21 cellular contexts compared by ENCODE assay signal in genomic region chr19:34666200-34666957, GRCh38. TPM values are rescaled to one million over a fixed set of nuclear protein-coding genes. Genes with fewer than 3 reads are reported as not detected.
DNase-seq lines count a peak whose midpoint lies in the region; ATAC-seq, FAIRE-seq and TF ChIP-seq lines count a peak whose summit lies in the region.
"Had no signal": no experiment of that assay in that cellular context is flagged by ENCODE, and none has a peak within 500 bp of the region (broad histone marks: within the 10 kb centered on the region; RNA-seq: fewer than 3 reads in every experiment).

No MANE protein-coding gene starts in this region.

- H4K20me1 ChIP-seq in HepG2 (ENCODE audit: insufficient read depth, low read length) (no peaks in the 10 kb centered on the region), MM.1S (ENCODE audit: insufficient read depth, low read length) (no peaks in the 10 kb centered on the region)

- peaks cover 42% of the 10 kb centered on the region for H3K4me1 ChIP-seq in HepG2 (ENCODE audit: insufficient read depth, low read length)
- peaks cover 0 to 42% (median 8%) of the 10 kb centered on the region in 4 donors for H3K4me1 ChIP-seq in right lobe of liver
- H3K4me1 ChIP-seq in MM.1S (ENCODE audit: low read length): peaks cover 5% of the 10 kb centered on the region; the same call in 1 of the 2 replicates
- peaks cover 3% of the 10 kb centered on the region for H3K4me1 ChIP-seq in lower lobe of right lung

- H2AFZ ChIP-seq in HepG2 (ENCODE audit: low read length) (peak overlapping the region; percentile 36), MM.1S (ENCODE audit: low read length) (0 out of 2 replicates have a peak overlapping the region, but pooled peaks have one; percentile 80)

- H3K27ac ChIP-seq in HepG2 (ENCODE audit: extremely low read length, insufficient read depth, low read length) (no peak overlapping the region), right lobe of liver (peak overlapping the region in 1 of 3 donors; percentile 75), MM.1S (ENCODE audit: low read length) (no peak overlapping the region), lower lobe of right lung (peak overlapping the region; percentile 79)
- H3K27ac ChIP-seq: cardiac muscle cell had no signal

- TF ChIP-seq EP300 in HepG2 (IDR thresholded peaks at IDR 0.05; ENCODE audit: low read depth in 2 of 2, low read length in 2 of 2): no peak
- TF ChIP-seq EP300 in HepG2 (CRISPR knock-in tag; IDR thresholded peaks at IDR 0.05; ENCODE audit: borderline replicate concordance): no peak

- H3K9me3 ChIP-seq in HepG2 (ENCODE audit: low read length) (no peaks in the 10 kb centered on the region), right lobe of liver (no peaks in the 10 kb centered on the region), MM.1S (replicated peaks; ENCODE audit: insufficient read depth, low read length) (no peaks in the 10 kb centered on the region), lower lobe of right lung (no peaks in the 10 kb centered on the region)
- H3K9me3 ChIP-seq: pancreas, sigmoid colon, upper lobe of left lung had no signal

- no TSS peak for BruUV-seq in HepG2 (replicated peaks; lab: Mats Ljungman, UMichigan)

- intact Hi-C loops in HepG2 (cut with micrococcal nuclease; ENCODE audit: unreplicated experiment) (no loop called here), right lobe of liver (cut with DNase I) (no loop called here), lower lobe of right lung (cut with DNase I) (no loop called here)

- peak overlapping the region; percentile 60 for H3K4me2 ChIP-seq in HepG2 (ENCODE audit: low read depth, low read length)
- no peak overlapping the region for H3K4me2 ChIP-seq in MM.1S (ENCODE audit: low read depth, low read length)

- H3K79me2 ChIP-seq in HepG2 (ENCODE audit: insufficient read depth, low read length) (no peaks in the 10 kb centered on the region), MM.1S (ENCODE audit: low read length) (no peaks in the 10 kb centered on the region)

- ATAC-seq in HepG2 (no peak), right lobe of liver (no peak), lower lobe of right lung (no peak)
- ATAC-seq in stimulated activated effector memory CD8-positive, alpha-beta T cell treated with anti-CD3 and anti-CD28 coated beads, Interleukin-12 subunit alpha, Interleukin-12 subunit beta, amount 100 ng/mL, for 72 hours: peak; percentile 12
- ATAC-seq: SK-N-SH treated with all-trans-retinoic acid at 6 μM for 48 hours had no signal

- peak overlapping the region; percentile 87 for H3K27ac Mint-ChIP-seq in stimulated activated effector memory CD8-positive, alpha-beta T cell treated with anti-CD3 and anti-CD28 coated beads, Interleukin-12 subunit alpha, Interleukin-12 subunit beta, amount 100 ng/mL, for 72 hours

- H3K4me3 Mint-ChIP-seq in stimulated activated effector memory CD8-positive, alpha-beta T cell treated with anti-CD3 and anti-CD28 coated beads, Interleukin-12 subunit alpha, Interleukin-12 subunit beta, amount 100 ng/mL, for 72 hours: peak overlapping the region; percentile 50

- H3F3A ChIP-seq in MM.1S (ENCODE audit: insufficient read depth, low read length): no peaks in the 10 kb centered on the region

- H3K9me2 ChIP-seq in MM.1S (replicated peaks; ENCODE audit: insufficient read depth, low read length): no peaks in the 10 kb centered on the region

- CTCF ChIA-PET in HepG2 (lab: Yijun Ruan, JAX; ENCODE audit: low intra/inter-chr PET ratio, low total read pairs): no interaction called here

- POLR2A ChIA-PET in HepG2 (lab: Yijun Ruan, JAX): no interaction called here

- DNase-seq in HepG2 (ENCODE audit: low spot score) (no peak), right lobe of liver (no peak), MM.1S (no peak), lower lobe of right lung (no peak), NOMO-1 (lab: John Stamatoyannopoulos, UW; ENCODE audit: unreplicated experiment in 2 of 2) (no peak)
- no peak for DNase-seq in stimulated activated effector memory CD8-positive, alpha-beta T cell treated with anti-CD3 and anti-CD28 coated beads, Interleukin-12 subunit alpha, Interleukin-12 subunit beta, amount 100 ng/mL, for 72 hours (ENCODE audit: low spot score in 2 of 2)
- no peak for DNase-seq in stimulated activated CD4-positive, alpha-beta T cell treated with anti-CD3 and anti-CD28 coated beads, Interleukin-4, amount 100 ng/mL, for 4 hours
- DNase-seq: EL, foreskin fibroblast, islet precursor cell, mammary epithelial cell, pancreas, sigmoid colon had no signal

- TF ChIP-seq RAD21 in HepG2 (CRISPR knock-in tag; IDR thresholded peaks at IDR 0.05): no peak

- WGBS in HepG2 (ENCODE audit: low lambda C conversion rate): 97% methylated on average over 20 of the region's 25 CpGs
- WGBS in right lobe of liver (ENCODE audit: insufficient coverage, low coverage, low lambda C conversion rate, missing lambda C conversion rate): 93% methylated on average over 6 of the region's 25 CpGs

- in situ Hi-C loops in HepG2 (cut with HindIII; ENCODE audit: extremely low pct_ligation_motif_present, low pct_unique_long_range_greater_than_20kb): no loop called here

- 0 out of 6 replicates have a peak overlapping the region, but pooled peaks of 1 of the 3 experiments have one; percentile 61 for H3K4me3 ChIP-seq in HepG2 (replicated peaks in 1 of 3; ENCODE audit: insufficient read depth in 1 of 3, low read depth in 2 of 3, low read length in 3 of 3)
- no peak overlapping the region for H3K4me3 ChIP-seq in right lobe of liver
- H3K4me3 ChIP-seq in MM.1S (ENCODE audit: low read length): no peak overlapping the region
- no peak overlapping the region for H3K4me3 ChIP-seq in lower lobe of right lung
- H3K4me3 ChIP-seq: cardiac muscle cell had no signal

- FAIRE-seq in HepG2 (lab: Jason Lieb, UNC): no peak
- FAIRE-seq: H54, pancreas had no signal

- H3K4me1 Mint-ChIP-seq in stimulated activated effector memory CD8-positive, alpha-beta T cell treated with anti-CD3 and anti-CD28 coated beads, Interleukin-12 subunit alpha, Interleukin-12 subunit beta, amount 100 ng/mL, for 72 hours: peaks cover 28% of the 10 kb centered on the region

- TF ChIP-seq POLR2A in HepG2 (IDR thresholded peaks at IDR 0.05; ENCODE audit: insufficient read depth in 1 of 2, low read depth in 2 of 2, low read length in 2 of 2) (no peak), right lobe of liver (IDR thresholded peaks at IDR 0.05) (no peak)

- H3K36me3 ChIP-seq in HepG2 (replicated peaks in 1 of 2; ENCODE audit: control insufficient read depth in 1 of 2, insufficient read depth in 2 of 2, low read length in 2 of 2) (no peaks in the 10 kb centered on the region), right lobe of liver (no peaks in the 10 kb centered on the region), MM.1S (replicated peaks; ENCODE audit: insufficient read depth, low read length) (no peaks in the 10 kb centered on the region), lower lobe of right lung (no peaks in the 10 kb centered on the region)
- H3K36me3 ChIP-seq: cardiac muscle cell, pancreas, sigmoid colon, upper lobe of left lung had no signal

- no peak for TF ChIP-seq CTCF in HepG2 (CRISPR knock-in tag; IDR thresholded peaks at IDR 0.05)
- TF ChIP-seq CTCF in right lobe of liver (IDR thresholded peaks at IDR 0.05): no peak
- no peak for TF ChIP-seq CTCF in MM.1S (IDR thresholded peaks at IDR 0.05; ENCODE audit: low read length)
- no peak for TF ChIP-seq CTCF in lower lobe of right lung (IDR thresholded peaks at IDR 0.05)

- no peaks in the 10 kb centered on the region; a peak in 2 of 5 replicates for H3K27me3 ChIP-seq in HepG2 (ENCODE audit: control insufficient read depth in 1 of 2, insufficient read depth in 2 of 2, low read length in 2 of 2)
- H3K27me3 ChIP-seq in right lobe of liver: no peaks in the 10 kb centered on the region
- H3K27me3 ChIP-seq in MM.1S (replicated peaks; ENCODE audit: insufficient read depth, low read length): no peaks in the 10 kb centered on the region
- H3K27me3 ChIP-seq in lower lobe of right lung (ENCODE audit: low read depth): no peaks in the 10 kb centered on the region
- H3K27me3 ChIP-seq: cardiac muscle cell, pancreas, sigmoid colon, upper lobe of left lung had no signal

- no peaks in the 10 kb centered on the region for H3K36me3 Mint-ChIP-seq in stimulated activated effector memory CD8-positive, alpha-beta T cell treated with anti-CD3 and anti-CD28 coated beads, Interleukin-12 subunit alpha, Interleukin-12 subunit beta, amount 100 ng/mL, for 72 hours

- H3K9me3 Mint-ChIP-seq in stimulated activated effector memory CD8-positive, alpha-beta T cell treated with anti-CD3 and anti-CD28 coated beads, Interleukin-12 subunit alpha, Interleukin-12 subunit beta, amount 100 ng/mL, for 72 hours: no peaks in the 10 kb centered on the region

- H3K9ac ChIP-seq in HepG2 (ENCODE audit: insufficient read depth, low read depth, low read length) (no peak overlapping the region), MM.1S (ENCODE audit: low read length) (no peak overlapping the region)

RNA-seq across cellular contexts. Expression of gene SCGB2B2, which starts 10.6 kb away (rescaled TPM):
- not detected in 2 replicates for total RNA-seq in HepG2 (2016; rRNA removed; fragmentation: Illumina TruSeq; extraction: Trizol)
- total RNA-seq in HepG2 (2016; cell fraction: cytosol; rRNA removed; fragmentation: Illumina TruSeq; extraction: Trizol; ENCODE audit: low read depth): not detected in 2 replicates
- total RNA-seq in HepG2 (2016; cell fraction: insoluble cytoplasmic fraction; rRNA removed; fragmentation: Illumina TruSeq; extraction: Trizol): not detected in 2 replicates
- not detected in 2 replicates for total RNA-seq in HepG2 (2016; cell fraction: membrane; rRNA removed; fragmentation: Illumina TruSeq; extraction: Trizol)
- not detected in 2 replicates for total RNA-seq in HepG2 (2016; cell fraction: nucleus; rRNA removed; fragmentation: Illumina TruSeq; extraction: Trizol)
- 0.03 and 0.12 TPM in 2 replicates for polyA plus RNA-seq in HepG2 (2011; rRNA removed)
- 0.03 and 0.05 TPM in 2 replicates for polyA plus RNA-seq in HepG2 (2011; cell fraction: cytosol; rRNA removed)
- polyA plus RNA-seq in HepG2 (2011; cell fraction: nucleus; rRNA removed): 0.12 and 0.23 TPM in 2 replicates
- 0.05 TPM in 1 of 2 replicates, not detected in the other for polyA plus RNA-seq in HepG2 (2012)
- polyA plus RNA-seq in HepG2 (2016; cell fraction: cytosol; fragmentation: Illumina TruSeq; extraction: Trizol; ENCODE audit: low read depth): not detected in 2 replicates
- polyA plus RNA-seq in HepG2 (2016; cell fraction: insoluble cytoplasmic fraction; fragmentation: Illumina TruSeq; extraction: Trizol; ENCODE audit: low read depth): not detected in 2 replicates
- not detected in 2 replicates for polyA plus RNA-seq in HepG2 (2016; cell fraction: membrane; fragmentation: Illumina TruSeq; extraction: Trizol; ENCODE audit: low read depth)
- polyA plus RNA-seq in HepG2 (2016; cell fraction: nucleus; fragmentation: Illumina TruSeq; extraction: Trizol; ENCODE audit: insufficient read depth, low read depth): 1.7 TPM in 1 of 2 replicates, not detected in the other
- polyA minus RNA-seq in HepG2 (2011; rRNA and poly(A)+ RNA removed; ENCODE audit: low replicate concordance): 0.22 and 1.6 TPM in 2 replicates
- polyA minus RNA-seq in HepG2 (2011; cell fraction: cytosol; rRNA and poly(A)+ RNA removed): not detected in 2 replicates
- 0.39 and 1.1 TPM in 2 replicates for polyA minus RNA-seq in HepG2 (2011; cell fraction: nucleus; rRNA and poly(A)+ RNA removed)
- total RNA-seq in right lobe of liver: under 1 TPM; 0.20 to 0.68 (median 0.39) TPM
- 1.5 TPM for total RNA-seq in lower lobe of right lung
- total RNA-seq: dermis microvascular lymphatic vessel endothelial cell, HT1080, LHCN-M2, RPMI7951 had no signal

RNA-seq across cellular contexts. Expression of gene ZNF302, which starts 11.1 kb away (rescaled TPM):
- total RNA-seq in HepG2 (2016; rRNA removed; fragmentation: Illumina TruSeq; extraction: Trizol): not detected in 2 replicates
- total RNA-seq in HepG2 (2016; cell fraction: cytosol; rRNA removed; fragmentation: Illumina TruSeq; extraction: Trizol; ENCODE audit: low read depth): not detected in 2 replicates
- not detected in 2 replicates for total RNA-seq in HepG2 (2016; cell fraction: insoluble cytoplasmic fraction; rRNA removed; fragmentation: Illumina TruSeq; extraction: Trizol)
- not detected in 2 replicates for total RNA-seq in HepG2 (2016; cell fraction: membrane; rRNA removed; fragmentation: Illumina TruSeq; extraction: Trizol)
- total RNA-seq in HepG2 (2016; cell fraction: nucleus; rRNA removed; fragmentation: Illumina TruSeq; extraction: Trizol): not detected in 2 replicates
- not detected in 2 replicates for polyA plus RNA-seq in HepG2 (2011; rRNA removed)
- polyA plus RNA-seq in HepG2 (2011; cell fraction: cytosol; rRNA removed): not detected in 2 replicates
- polyA plus RNA-seq in HepG2 (2011; cell fraction: nucleus; rRNA removed): not detected in 2 replicates
- not detected in 2 replicates for polyA plus RNA-seq in HepG2 (2012)
- not detected in 2 replicates for polyA plus RNA-seq in HepG2 (2016; cell fraction: cytosol; fragmentation: Illumina TruSeq; extraction: Trizol; ENCODE audit: low read depth)
- polyA plus RNA-seq in HepG2 (2016; cell fraction: insoluble cytoplasmic fraction; fragmentation: Illumina TruSeq; extraction: Trizol; ENCODE audit: low read depth): not detected in 2 replicates
- polyA plus RNA-seq in HepG2 (2016; cell fraction: membrane; fragmentation: Illumina TruSeq; extraction: Trizol; ENCODE audit: low read depth): not detected in 2 replicates
- not detected in 2 replicates for polyA plus RNA-seq in HepG2 (2016; cell fraction: nucleus; fragmentation: Illumina TruSeq; extraction: Trizol; ENCODE audit: insufficient read depth, low read depth)
- polyA minus RNA-seq in HepG2 (2011; rRNA and poly(A)+ RNA removed; ENCODE audit: low replicate concordance): 18.5 TPM in 1 of 2 replicates, not detected in the other
- not detected in 2 replicates for polyA minus RNA-seq in HepG2 (2011; cell fraction: cytosol; rRNA and poly(A)+ RNA removed)
- not detected in 2 replicates for polyA minus RNA-seq in HepG2 (2011; cell fraction: nucleus; rRNA and poly(A)+ RNA removed)
- total RNA-seq in right lobe of liver: 10 to 100 TPM in 3 of 6 experiments, 1 to 10 TPM in 3; 7.3 to 14.5 (median 10.1) TPM
- total RNA-seq in lower lobe of right lung: 27.2 TPM

Comparison
In these comparisons a context has a peak if more than half of its experiments do, and no peak if none do; other contexts are left out.
1. RNA of gene ZNF302, which starts 11.1 kb away (total RNA-seq): 27.2 TPM in lower lobe of right lung (single experiment) and 7.3 to 14.5 TPM in right lobe of liver; not detected in HepG2; every median in the first group is over 4 times any median in the second.